In genomic region chr2:190365499-190366204, GRCh38 we compare ENCODE assay signal across 21 cellular contexts.
"Had no signal": no experiment of that assay in that cellular context is flagged by ENCODE, and none has a peak within 500 bp of the region (broad histone marks: within the 10 kb centered on the region; RNA-seq: fewer than 3 reads in every experiment).

No MANE protein-coding gene starts in this region.

- ATAC-seq: activated CD8-positive, alpha-beta memory T cell treated with anti-CD3 and anti-CD28 coated beads, Interleukin-2, amount 10 ng/mL, durations not matched to agents 7 days and 5 days; gastroesophageal sphincter; heart right ventricle; stimulated activated effector memory CD8-positive, alpha-beta T cell treated with anti-CD3 and anti-CD28 coated beads, Interleukin-12 subunit alpha, Interleukin-12 subunit beta, amount 100 ng/mL, for 72 hours had no signal

- DNase-seq: activated B cell treated with CpG ODN at 0.5 μM for 24 hours; activated CD4-positive, alpha-beta memory T cell treated with anti-CD3 and anti-CD28 coated beads, Interleukin-2, amount 10 ng/mL, durations not matched to agents 7 days and 5 days; activated CD4-positive, alpha-beta T cell treated with anti-CD3 and anti-CD28 coated beads for 48 hours; activated CD8-positive, alpha-beta memory T cell treated with anti-CD3 and anti-CD28 coated beads, Interleukin-2, amount 10 ng/mL, durations not matched to agents 7 days and 5 days; activated naive CD8-positive, alpha-beta T cell treated with anti-CD3 and anti-CD28 coated beads for 36 hours; amniotic stem cell; effector CD8-positive, alpha-beta T cell; heart right ventricle; immature natural killer cell; kidney glomerular epithelial cell; left ventricle myocardium inferior; mammary epithelial cell; midbrain; nephron progenitor cell; nucleus accumbens; posterior cingulate gyrus; sigmoid colon; stimulated activated CD4-positive, alpha-beta T cell treated with anti-CD3 and anti-CD28 coated beads, Interleukin-4, amount 100 ng/mL, for 24 hours; upper lobe of left lung had no signal
